In genomic region chr1:19676438-19676922, GRCh38 we compare ENCODE assay signal across 8 cellular contexts. TPM values are rescaled to one million over a fixed set of nuclear protein-coding genes. Genes with fewer than 3 reads are reported as not detected.
DNase-seq lines count a peak whose midpoint lies in the region; ATAC-seq and TF ChIP-seq lines count a peak whose summit lies in the region.

No MANE protein-coding gene starts in this region.

- no peaks in the 10 kb centered on the region for H3K9me3 ChIP-seq in IMR-90 (ENCODE audit: control insufficient read depth, insufficient read depth, low read length)
- H3K9me3 ChIP-seq in body of pancreas, result no peaks in the 10 kb centered on the region
- no peaks in the 10 kb centered on the region for H3K9me3 ChIP-seq in esophagus squamous epithelium

- H3K56ac ChIP-seq in IMR-90 (ENCODE audit: extremely low read depth, insufficient read depth, low read length), result no peak overlapping the region

- H3K4me3 ChIP-seq in IMR-90 (ENCODE audit: insufficient read depth, low read depth, low read length) (no peak overlapping the region), body of pancreas (no peak overlapping the region), esophagus squamous epithelium (no peak overlapping the region)

- dilution Hi-C loops in IMR-90 (cut with HindIII; ENCODE audit: low sequenced_read_pairs, unreplicated experiment), result no loop called here

- H3K36me3 ChIP-seq in IMR-90 (ENCODE audit: control insufficient read depth, insufficient read depth, low read length), result no peaks in the 10 kb centered on the region
- H3K36me3 ChIP-seq in body of pancreas (replicated peaks in 1 of 2; ENCODE audit: insufficient read depth in 1 of 2, low read depth in 2 of 2), result no peaks in the 10 kb centered on the region
- no peaks in the 10 kb centered on the region for H3K36me3 ChIP-seq in esophagus squamous epithelium

- WGBS in IMR-90 (ENCODE audit: extremely low coverage in 2 of 2, insufficient read length in 1 of 2), 2 experiments, result no CpG with 5 or more reads among the region's 13 CpGs
- WGBS in body of pancreas, 2 donors, result 21 to 27% methylated on average over 11 to 13 of the region's 13 CpGs
- 16 to 24% methylated on average over 12 to 13 of the region's 13 CpGs for WGBS in esophagus squamous epithelium, 2 donors

- H3K9ac ChIP-seq in IMR-90 (ENCODE audit: low read depth, low read length), result no peak overlapping the region

- H2AK5ac ChIP-seq in IMR-90 (ENCODE audit: low read depth, low read length), result no peak overlapping the region

- peaks cover 3% of the 10 kb centered on the region; the same call in 1 of the 2 replicates for H4K20me1 ChIP-seq in IMR-90 (ENCODE audit: insufficient read depth, low read length)

- DNase-seq in AG20443 (ENCODE audit: low spot score), result peak; percentile 99
- peak; percentile 59 for DNase-seq in IMR-90
- peak; percentile 37 to 61 (median 52) for DNase-seq in body of pancreas
- peak; percentile 35 for DNase-seq in kidney tubule cell (ENCODE audit: low spot score)
- no peak for DNase-seq in esophagus squamous epithelium (lab: John Stamatoyannopoulos, UW)
- no peak for DNase-seq in NCI-H1930 (lab: John Stamatoyannopoulos, UW)
- no peak for DNase-seq in KG1 (lab: John Stamatoyannopoulos, UW)

- H3K79me1 ChIP-seq in IMR-90 (ENCODE audit: low read depth in 1 of 2, low read length in 2 of 2), result no peaks in the 10 kb centered on the region

- TF ChIP-seq CTCF in IMR-90 (conservative IDR thresholded peaks at IDR 0.05; ENCODE audit: low read depth, low read length), result no peak
- no peak for TF ChIP-seq CTCF in body of pancreas (IDR thresholded peaks at IDR 0.05)
- TF ChIP-seq CTCF in esophagus squamous epithelium (IDR thresholded peaks at IDR 0.05), result no peak

- no peak overlapping the region for H3K18ac ChIP-seq in IMR-90 (ENCODE audit: low read depth, low read length)

- no peak for TF ChIP-seq RAD21 in IMR-90 (IDR thresholded peaks at IDR 0.05; ENCODE audit: low read length)

- H3K4me2 ChIP-seq in IMR-90 (ENCODE audit: low read depth, low read length), result no peak overlapping the region

- POLR2A ChIA-PET in IMR-90 (lab: Charles Lee; ENCODE audit: unreplicated experiment), result no interaction called here

- no peak overlapping the region for H2BK20ac ChIP-seq in IMR-90 (ENCODE audit: low read depth, low read length)

- intact Hi-C loops in IMR-90 (cut with micrococcal nuclease) (no loop called here), body of pancreas (cut with DNase I) (no loop called here), esophagus squamous epithelium (cut with DNase I) (no loop called here)

- H3K27me3 ChIP-seq in IMR-90 (ENCODE audit: control insufficient read depth, insufficient read depth, low read length) (peaks cover 8% of the 10 kb centered on the region; the same call in 1 of the 2 replicates), body of pancreas (no peaks in the 10 kb centered on the region), esophagus squamous epithelium (peaks cover 0 to 33% (median 0%) of the 10 kb centered on the region in 4 donors)

- ATAC-seq in IMR-90 (ENCODE audit: low read depth) (peak; percentile 93), body of pancreas (no peak), GM21528 (IDR thresholded peaks at IDR 0.05; ENCODE audit: low FRiP score, unreplicated experiment) (no peak)

- CTCF ChIA-PET in IMR-90 (lab: Yijun Ruan, JAX), result interaction anchor here (1.1 kb wide), 1 partner anchor 14 kb away, joined by 3 read pairs; no protein-coding TSS in a partner anchor

- H3K23ac ChIP-seq in IMR-90 (ENCODE audit: low read depth, low read length), result no peak overlapping the region

- no peak overlapping the region for H3K14ac ChIP-seq in IMR-90 (replicated peaks; ENCODE audit: low read depth, low read length)

- H3K4ac ChIP-seq in IMR-90 (ENCODE audit: low read depth, low read length), result no peak overlapping the region

- H4K5ac ChIP-seq in IMR-90 (ENCODE audit: low read depth, low read length), result no peak overlapping the region

- TF ChIP-seq POLR2A in IMR-90 (IDR thresholded peaks at IDR 0.05; ENCODE audit: low read depth, low read length), result no peak
- TF ChIP-seq POLR2A in body of pancreas (IDR thresholded peaks at IDR 0.05), result no peak
- TF ChIP-seq POLR2A in esophagus squamous epithelium (IDR thresholded peaks at IDR 0.05), result no peak

- H3K9me1 ChIP-seq in IMR-90 (ENCODE audit: insufficient read depth, low read length), result no peaks in the 10 kb centered on the region

- no peak overlapping the region for H2BK120ac ChIP-seq in IMR-90 (ENCODE audit: low read depth, low read length)

- no peak overlapping the region for H2BK5ac ChIP-seq in IMR-90 (ENCODE audit: low read depth, low read length, poor library complexity, severe bottlenecking)

- no peak overlapping the region for H3K27ac ChIP-seq in IMR-90 (ENCODE audit: insufficient read depth, low read length)
- no peak overlapping the region for H3K27ac ChIP-seq in body of pancreas
- no peak overlapping the region for H3K27ac ChIP-seq in esophagus squamous epithelium

- no peak overlapping the region for H4K8ac ChIP-seq in IMR-90 (ENCODE audit: low read depth in 2 of 2, low read length in 2 of 2)

- no peaks in the 10 kb centered on the region for H3K4me1 ChIP-seq in IMR-90 (ENCODE audit: control insufficient read depth, insufficient read depth, low read length)
- H3K4me1 ChIP-seq in body of pancreas, result no peaks in the 10 kb centered on the region
- H3K4me1 ChIP-seq in esophagus squamous epithelium, result no peaks in the 10 kb centered on the region

- no peak overlapping the region for H4K91ac ChIP-seq in IMR-90 (ENCODE audit: insufficient read depth, low read depth, low read length)

- BruUV-seq in IMR-90 (replicated peaks; lab: Mats Ljungman, UMichigan), result no TSS peak

- no peak overlapping the region for H2AFZ ChIP-seq in IMR-90 (replicated peaks; ENCODE audit: low read length, poor library complexity)

- in situ Hi-C loops in IMR-90 (cut with MboI; ENCODE audit: low sequenced_read_pairs), result no loop called here

- H2AK9ac ChIP-seq in IMR-90 (replicated peaks; ENCODE audit: low read depth, low read length, poor library complexity), result no peak overlapping the region

- no peak overlapping the region for H2BK15ac ChIP-seq in IMR-90 (ENCODE audit: low read depth, low read length)

TF ChIP-seq in IMR-90, 13 proteins besides CTCF, POLR2A, EP300 and RAD21:
- peak; percentile 84; the same call in 1 of the 2 replicates for TF ChIP-seq MXI1 (IDR thresholded peaks at IDR 0.05; ENCODE audit: borderline replicate concordance, low read depth, low read length)
- TF ChIP-seq ELK1 (IDR thresholded peaks at IDR 0.05; ENCODE audit: borderline replicate concordance, low read depth, low read length), result no peak
- TF ChIP-seq RCOR1 (IDR thresholded peaks at IDR 0.05; ENCODE audit: insufficient replicate concordance, low read length), result no peak
- no peak for TF ChIP-seq FOS (IDR thresholded peaks at IDR 0.05; ENCODE audit: low read depth, low read length)
- no peak for TF ChIP-seq MAFK (IDR thresholded peaks at IDR 0.05; ENCODE audit: low read depth, low read length)

RNA-seq across cellular contexts. Expression of gene HTR6, which starts 11.8 kb away (rescaled TPM):
- total RNA-seq in IMR-90 (2012; rRNA removed) (not detected in 2 replicates), body of pancreas (not detected), esophagus squamous epithelium (not detected)
- polyA plus RNA-seq in IMR-90 (2012; rRNA removed), result not detected in 2 replicates
- polyA plus RNA-seq in IMR-90 (2012; cell fraction: cytosol; rRNA removed), result not detected in 2 replicates
- polyA plus RNA-seq in IMR-90 (2012; cell fraction: nucleus; rRNA removed; ENCODE audit: low replicate concordance), result 0.08 TPM in 1 of 2 replicates, not detected in the other

RNA-seq across cellular contexts. Expression of gene NBL1, which starts 32.4 kb away (rescaled TPM):
- total RNA-seq in IMR-90 (2012; rRNA removed) (12.5 and 14.0 TPM in 2 replicates), body of pancreas (10 to 100 TPM; 21.8 to 32.4 TPM), esophagus squamous epithelium (100 to 1,000 TPM in 2 of 4 donors, 10 to 100 TPM in 2; 67.8 to 170 (median 95.1) TPM)
- 54.2 and 62.7 TPM in 2 replicates for polyA plus RNA-seq in IMR-90 (2012; rRNA removed)
- polyA plus RNA-seq in IMR-90 (2012; cell fraction: cytosol; rRNA removed), result 30.4 and 44.0 TPM in 2 replicates
- 13.3 and 30.2 TPM in 2 replicates for polyA plus RNA-seq in IMR-90 (2012; cell fraction: nucleus; rRNA removed; ENCODE audit: low replicate concordance)

Comparison
In these comparisons a context has a peak if more than half of its experiments do, and no peak if none do; other contexts are left out.
1. DNase-seq: peak in AG20443 (single experiment), IMR-90 (single experiment), body of pancreas (4 of 4) and kidney tubule cell (single experiment); none in esophagus squamous epithelium (single experiment), NCI-H1930 (0 of 2) and KG1 (single experiment).